Comparison of ENCODE assay signal across 1 cellular context in the genomic region with DNA sequence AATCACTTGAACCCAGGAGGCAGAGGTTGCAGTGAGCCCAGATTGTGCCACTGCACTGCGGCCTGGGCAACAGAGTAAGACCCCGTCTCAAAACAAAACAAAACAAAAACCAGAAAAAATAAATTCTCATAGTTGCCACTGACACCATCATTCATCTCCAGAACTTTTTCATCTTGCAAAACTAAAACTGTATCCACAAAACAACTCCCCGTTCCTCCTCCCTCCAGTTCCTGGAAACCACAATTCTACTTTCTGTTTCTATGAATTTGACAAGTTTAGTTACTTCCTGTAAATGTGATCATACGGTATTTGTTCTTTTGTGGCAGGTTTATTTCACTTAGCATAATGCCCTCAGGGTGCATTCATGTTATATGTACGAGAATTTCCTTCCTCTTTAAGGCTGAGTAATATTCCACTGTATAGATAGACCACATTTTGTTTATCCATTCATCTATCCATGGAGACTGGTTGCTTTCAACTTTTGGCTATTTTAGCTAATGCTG.
A peak's percentile ranks its signal among the peaks of the same experiment; 100 is the strongest.
TF ChIP-seq lines count a peak whose summit lies in the region.

No MANE protein-coding gene starts in this region.

TF ChIP-seq in GM12878, 131 proteins besides CTCF, POLR2A, EP300 and RAD21 (continued from another document):
- TF ChIP-seq RELA (IDR thresholded peaks at IDR 0.05; ENCODE audit: borderline replicate concordance, partially characterized antibody) (no peak), TCF7 (IDR thresholded peaks at IDR 0.05; ENCODE audit: borderline replicate concordance) (0 out of 2 replicates have a peak, but pooled peaks have one; percentile 18), SREBF2 (IDR thresholded peaks at IDR 0.05; ENCODE audit: low read length) (no peak), MTA2 (IDR thresholded peaks at IDR 0.05; ENCODE audit: low read depth) (peak; percentile 18; the same call in 1 of the 2 replicates), FOXM1 (IDR thresholded peaks at IDR 0.05; ENCODE audit: low read depth, low read length) (no peak; the same call in 1 of the 2 replicates), DPF2 (IDR thresholded peaks at IDR 0.05) (0 out of 2 replicates have a peak, but pooled peaks have one; percentile 19), EED (IDR thresholded peaks at IDR 0.05; ENCODE audit: low read depth) (peak; percentile 69), NBN (IDR thresholded peaks at IDR 0.05) (0 out of 2 replicates have a peak, but pooled peaks have one; percentile 51), IKZF2 (IDR thresholded peaks at IDR 0.05) (peak; percentile 93 to 94), IRF4 (IDR thresholded peaks at IDR 0.05; ENCODE audit: low read depth, low read length) (0 out of 2 replicates have a peak, but pooled peaks have one; percentile 10), MTA3 (IDR thresholded peaks at IDR 0.05; ENCODE audit: borderline replicate concordance, low read length) (no peak), YBX1 (IDR thresholded peaks at IDR 0.05) (no peak), SMC3 (IDR thresholded peaks at IDR 0.05; ENCODE audit: borderline replicate concordance, low read length) (no peak; the same call in 1 of the 2 replicates), ZNF207 (IDR thresholded peaks at IDR 0.05; ENCODE audit: borderline replicate concordance) (no peak), ZNF24 (IDR thresholded peaks at IDR 0.05) (peak; percentile 39; the same call in 1 of the 2 replicates), STAT3 (IDR thresholded peaks at IDR 0.05; ENCODE audit: low read depth, low read length) (no peak), SMARCA5 (IDR thresholded peaks at IDR 0.05) (peak; percentile 87), GATAD2B (conservative IDR thresholded peaks at IDR 0.05; ENCODE audit: low read depth) (0 out of 2 replicates have a peak, but pooled peaks have one; percentile 33), RUNX3 (IDR thresholded peaks at IDR 0.05; ENCODE audit: low read length) (peak; percentile 93), SPI1 (IDR thresholded peaks at IDR 0.05; ENCODE audit: borderline replicate concordance, insufficient read depth, low read depth, low read length) (peak; percentile 46; the same call in 1 of the 2 replicates), ZNF217 (IDR thresholded peaks at IDR 0.05) (peak; percentile 91), ATF7 (IDR thresholded peaks at IDR 0.05; ENCODE audit: low read depth) (peak; percentile 68), BMI1 (IDR thresholded peaks at IDR 0.05; ENCODE audit: borderline replicate concordance) (no peak), POU2F2 (IDR thresholded peaks at IDR 0.05; ENCODE audit: borderline replicate concordance, low read depth, low read length) (0 out of 3 replicates have a peak, but pooled peaks have one; percentile 35), CHD4 (IDR thresholded peaks at IDR 0.05) (0 out of 2 replicates have a peak, but pooled peaks have one; percentile 41), JUNB (IDR thresholded peaks at IDR 0.05) (peak; percentile 21; the same call in 1 of the 2 replicates), HCFC1 (IDR thresholded peaks at IDR 0.05; ENCODE audit: low read length) (no peak), TAF1 (IDR thresholded peaks at IDR 0.05; ENCODE audit: borderline replicate concordance, low read depth, low read length) (no peak), IKZF1 (conservative IDR thresholded peaks at IDR 0.05) (peak; percentile 83), ETV6 (conservative IDR thresholded peaks at IDR 0.05 in 1 of 2, IDR thresholded peaks at IDR 0.05 in 1 of 2; ENCODE audit: borderline replicate concordance in 1 of 2, low read depth in 1 of 2) (peak in 1 of 2 experiments; percentile 87; a peak in 2 of 4 replicates)
- TF ChIP-seq, protein P1, sequence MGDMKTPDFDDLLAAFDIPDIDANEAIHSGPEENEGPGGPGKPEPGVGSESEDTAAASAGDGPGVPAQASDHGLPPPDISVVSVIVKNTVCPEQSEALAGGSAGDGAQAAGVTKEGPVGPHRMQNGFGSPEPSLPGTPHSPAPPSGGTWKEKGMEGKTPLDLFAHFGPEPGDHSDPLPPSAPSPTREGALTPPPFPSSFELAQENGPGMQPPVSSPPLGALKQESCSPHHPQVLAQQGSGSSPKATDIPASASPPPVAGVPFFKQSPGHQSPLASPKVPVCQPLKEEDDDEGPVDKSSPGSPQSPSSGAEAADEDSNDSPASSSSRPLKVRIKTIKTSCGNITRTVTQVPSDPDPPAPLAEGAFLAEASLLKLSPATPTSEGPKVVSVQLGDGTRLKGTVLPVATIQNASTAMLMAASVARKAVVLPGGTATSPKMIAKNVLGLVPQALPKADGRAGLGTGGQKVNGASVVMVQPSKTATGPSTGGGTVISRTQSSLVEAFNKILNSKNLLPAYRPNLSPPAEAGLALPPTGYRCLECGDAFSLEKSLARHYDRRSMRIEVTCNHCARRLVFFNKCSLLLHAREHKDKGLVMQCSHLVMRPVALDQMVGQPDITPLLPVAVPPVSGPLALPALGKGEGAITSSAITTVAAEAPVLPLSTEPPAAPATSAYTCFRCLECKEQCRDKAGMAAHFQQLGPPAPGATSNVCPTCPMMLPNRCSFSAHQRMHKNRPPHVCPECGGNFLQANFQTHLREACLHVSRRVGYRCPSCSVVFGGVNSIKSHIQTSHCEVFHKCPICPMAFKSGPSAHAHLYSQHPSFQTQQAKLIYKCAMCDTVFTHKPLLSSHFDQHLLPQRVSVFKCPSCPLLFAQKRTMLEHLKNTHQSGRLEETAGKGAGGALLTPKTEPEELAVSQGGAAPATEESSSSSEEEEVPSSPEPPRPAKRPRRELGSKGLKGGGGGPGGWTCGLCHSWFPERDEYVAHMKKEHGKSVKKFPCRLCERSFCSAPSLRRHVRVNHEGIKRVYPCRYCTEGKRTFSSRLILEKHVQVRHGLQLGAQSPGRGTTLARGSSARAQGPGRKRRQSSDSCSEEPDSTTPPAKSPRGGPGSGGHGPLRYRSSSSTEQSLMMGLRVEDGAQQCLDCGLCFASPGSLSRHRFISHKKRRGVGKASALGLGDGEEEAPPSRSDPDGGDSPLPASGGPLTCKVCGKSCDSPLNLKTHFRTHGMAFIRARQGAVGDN (IDR thresholded peaks at IDR 0.05), result 0 out of 2 replicates have a peak, but pooled peaks have one; percentile 31
- TF ChIP-seq, protein P2, sequence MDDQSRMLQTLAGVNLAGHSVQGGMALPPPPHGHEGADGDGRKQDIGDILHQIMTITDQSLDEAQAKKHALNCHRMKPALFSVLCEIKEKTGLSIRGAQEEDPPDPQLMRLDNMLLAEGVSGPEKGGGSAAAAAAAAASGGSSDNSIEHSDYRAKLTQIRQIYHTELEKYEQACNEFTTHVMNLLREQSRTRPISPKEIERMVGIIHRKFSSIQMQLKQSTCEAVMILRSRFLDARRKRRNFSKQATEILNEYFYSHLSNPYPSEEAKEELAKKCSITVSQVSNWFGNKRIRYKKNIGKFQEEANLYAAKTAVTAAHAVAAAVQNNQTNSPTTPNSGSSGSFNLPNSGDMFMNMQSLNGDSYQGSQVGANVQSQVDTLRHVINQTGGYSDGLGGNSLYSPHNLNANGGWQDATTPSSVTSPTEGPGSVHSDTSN (IDR thresholded peaks at IDR 0.05; ENCODE audit: insufficient replicate concordance, low read depth, low read length), result no peak
- TF ChIP-seq, protein P3, sequence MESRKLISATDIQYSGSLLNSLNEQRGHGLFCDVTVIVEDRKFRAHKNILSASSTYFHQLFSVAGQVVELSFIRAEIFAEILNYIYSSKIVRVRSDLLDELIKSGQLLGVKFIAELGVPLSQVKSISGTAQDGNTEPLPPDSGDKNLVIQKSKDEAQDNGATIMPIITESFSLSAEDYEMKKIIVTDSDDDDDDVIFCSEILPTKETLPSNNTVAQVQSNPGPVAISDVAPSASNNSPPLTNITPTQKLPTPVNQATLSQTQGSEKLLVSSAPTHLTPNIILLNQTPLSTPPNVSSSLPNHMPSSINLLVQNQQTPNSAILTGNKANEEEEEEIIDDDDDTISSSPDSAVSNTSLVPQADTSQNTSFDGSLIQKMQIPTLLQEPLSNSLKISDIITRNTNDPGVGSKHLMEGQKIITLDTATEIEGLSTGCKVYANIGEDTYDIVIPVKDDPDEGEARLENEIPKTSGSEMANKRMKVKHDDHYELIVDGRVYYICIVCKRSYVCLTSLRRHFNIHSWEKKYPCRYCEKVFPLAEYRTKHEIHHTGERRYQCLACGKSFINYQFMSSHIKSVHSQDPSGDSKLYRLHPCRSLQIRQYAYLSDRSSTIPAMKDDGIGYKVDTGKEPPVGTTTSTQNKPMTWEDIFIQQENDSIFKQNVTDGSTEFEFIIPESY (IDR thresholded peaks at IDR 0.05), result no peak
- TF ChIP-seq, protein P4, sequence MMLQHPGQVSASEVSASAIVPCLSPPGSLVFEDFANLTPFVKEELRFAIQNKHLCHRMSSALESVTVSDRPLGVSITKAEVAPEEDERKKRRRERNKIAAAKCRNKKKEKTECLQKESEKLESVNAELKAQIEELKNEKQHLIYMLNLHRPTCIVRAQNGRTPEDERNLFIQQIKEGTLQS (IDR thresholded peaks at IDR 0.05; ENCODE audit: borderline replicate concordance, extremely low read depth, low read depth, low read length), result no peak
- TF ChIP-seq, protein P5, sequence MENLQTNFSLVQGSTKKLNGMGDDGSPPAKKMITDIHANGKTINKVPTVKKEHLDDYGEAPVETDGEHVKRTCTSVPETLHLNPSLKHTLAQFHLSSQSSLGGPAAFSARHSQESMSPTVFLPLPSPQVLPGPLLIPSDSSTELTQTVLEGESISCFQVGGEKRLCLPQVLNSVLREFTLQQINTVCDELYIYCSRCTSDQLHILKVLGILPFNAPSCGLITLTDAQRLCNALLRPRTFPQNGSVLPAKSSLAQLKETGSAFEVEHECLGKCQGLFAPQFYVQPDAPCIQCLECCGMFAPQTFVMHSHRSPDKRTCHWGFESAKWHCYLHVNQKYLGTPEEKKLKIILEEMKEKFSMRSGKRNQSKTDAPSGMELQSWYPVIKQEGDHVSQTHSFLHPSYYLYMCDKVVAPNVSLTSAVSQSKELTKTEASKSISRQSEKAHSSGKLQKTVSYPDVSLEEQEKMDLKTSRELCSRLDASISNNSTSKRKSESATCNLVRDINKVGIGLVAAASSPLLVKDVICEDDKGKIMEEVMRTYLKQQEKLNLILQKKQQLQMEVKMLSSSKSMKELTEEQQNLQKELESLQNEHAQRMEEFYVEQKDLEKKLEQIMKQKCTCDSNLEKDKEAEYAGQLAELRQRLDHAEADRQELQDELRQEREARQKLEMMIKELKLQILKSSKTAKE (IDR thresholded peaks at IDR 0.05; ENCODE audit: low read depth, poor library complexity, severe bottlenecking), result peak; percentile 40
- TF ChIP-seq, protein P6, sequence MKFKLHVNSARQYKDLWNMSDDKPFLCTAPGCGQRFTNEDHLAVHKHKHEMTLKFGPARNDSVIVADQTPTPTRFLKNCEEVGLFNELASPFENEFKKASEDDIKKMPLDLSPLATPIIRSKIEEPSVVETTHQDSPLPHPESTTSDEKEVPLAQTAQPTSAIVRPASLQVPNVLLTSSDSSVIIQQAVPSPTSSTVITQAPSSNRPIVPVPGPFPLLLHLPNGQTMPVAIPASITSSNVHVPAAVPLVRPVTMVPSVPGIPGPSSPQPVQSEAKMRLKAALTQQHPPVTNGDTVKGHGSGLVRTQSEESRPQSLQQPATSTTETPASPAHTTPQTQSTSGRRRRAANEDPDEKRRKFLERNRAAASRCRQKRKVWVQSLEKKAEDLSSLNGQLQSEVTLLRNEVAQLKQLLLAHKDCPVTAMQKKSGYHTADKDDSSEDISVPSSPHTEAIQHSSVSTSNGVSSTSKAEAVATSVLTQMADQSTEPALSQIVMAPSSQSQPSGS (IDR thresholded peaks at IDR 0.05; ENCODE audit: low read length), result peak; percentile 23
- TF ChIP-seq, protein P7, sequence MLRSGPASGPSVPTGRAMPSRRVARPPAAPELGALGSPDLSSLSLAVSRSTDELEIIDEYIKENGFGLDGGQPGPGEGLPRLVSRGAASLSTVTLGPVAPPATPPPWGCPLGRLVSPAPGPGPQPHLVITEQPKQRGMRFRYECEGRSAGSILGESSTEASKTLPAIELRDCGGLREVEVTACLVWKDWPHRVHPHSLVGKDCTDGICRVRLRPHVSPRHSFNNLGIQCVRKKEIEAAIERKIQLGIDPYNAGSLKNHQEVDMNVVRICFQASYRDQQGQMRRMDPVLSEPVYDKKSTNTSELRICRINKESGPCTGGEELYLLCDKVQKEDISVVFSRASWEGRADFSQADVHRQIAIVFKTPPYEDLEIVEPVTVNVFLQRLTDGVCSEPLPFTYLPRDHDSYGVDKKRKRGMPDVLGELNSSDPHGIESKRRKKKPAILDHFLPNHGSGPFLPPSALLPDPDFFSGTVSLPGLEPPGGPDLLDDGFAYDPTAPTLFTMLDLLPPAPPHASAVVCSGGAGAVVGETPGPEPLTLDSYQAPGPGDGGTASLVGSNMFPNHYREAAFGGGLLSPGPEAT (IDR thresholded peaks at IDR 0.05; ENCODE audit: low read depth), result peak; percentile 58
TF ChIP-seq in GM12878: peak in this region for 24.
